Comparison of ENCODE assay signal across 8 cellular contexts in the genomic region with DNA sequence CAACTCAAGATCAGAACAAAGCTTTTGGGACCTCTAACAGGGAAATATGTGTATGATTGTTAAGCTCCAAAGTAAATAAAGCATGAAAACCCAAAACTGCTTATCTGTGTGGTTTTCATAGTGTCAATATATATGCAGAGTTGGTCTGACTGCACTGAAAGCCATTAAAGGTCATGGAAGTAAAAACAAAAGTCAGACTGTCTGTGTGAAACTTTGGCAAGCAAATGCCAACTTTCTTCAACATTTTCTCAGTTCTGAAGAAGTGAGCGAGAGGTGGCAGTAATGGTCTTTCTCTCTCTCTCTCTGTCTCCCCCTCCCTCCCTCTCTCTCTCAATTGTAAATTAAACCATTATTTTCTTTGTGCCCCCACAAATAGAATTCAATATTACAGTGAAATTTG.
DNase-seq lines count a peak whose midpoint lies in the region; ATAC-seq and TF ChIP-seq lines count a peak whose summit lies in the region.

No MANE protein-coding gene starts in this region.

- no peaks in the 10 kb centered on the region for H3K9me3 ChIP-seq in Caco-2

- H3K4me1 ChIP-seq in Caco-2: no peaks in the 10 kb centered on the region

- peak; percentile 72 for ATAC-seq in GM21526 (IDR thresholded peaks at IDR 0.05; ENCODE audit: low FRiP score, unreplicated experiment)
- ATAC-seq in stimulated activated effector memory CD8-positive, alpha-beta T cell treated with anti-CD3 and anti-CD28 coated beads, Interleukin-12 subunit alpha, Interleukin-12 subunit beta, amount 100 ng/mL, for 72 hours: peak; percentile 90

- no peak overlapping the region for H3K27ac ChIP-seq in dorsolateral prefrontal cortex

- no peaks in the 10 kb centered on the region for H3K36me3 Mint-ChIP-seq in stimulated activated effector memory CD8-positive, alpha-beta T cell treated with anti-CD3 and anti-CD28 coated beads, Interleukin-12 subunit alpha, Interleukin-12 subunit beta, amount 100 ng/mL, for 72 hours
- H3K36me3 Mint-ChIP-seq in Caco-2 (ENCODE audit: insufficient read depth, unreplicated experiment): no peaks in the 10 kb centered on the region

- peak overlapping the region; percentile 82 for H3K27ac Mint-ChIP-seq in stimulated activated effector memory CD8-positive, alpha-beta T cell treated with anti-CD3 and anti-CD28 coated beads, Interleukin-12 subunit alpha, Interleukin-12 subunit beta, amount 100 ng/mL, for 72 hours
- H3K27ac Mint-ChIP-seq in Caco-2 (ENCODE audit: unreplicated experiment): no peak overlapping the region

- peaks cover 2% of the 10 kb centered on the region for H3K27me3 Mint-ChIP-seq in Caco-2 (ENCODE audit: insufficient read depth, unreplicated experiment)

- CTCF ChIA-PET in Caco-2 (lab: Charles Lee): no interaction called here

- peak; percentile 30 for TF ChIP-seq CTCF in GM12865 (IDR thresholded peaks at IDR 0.05; ENCODE audit: insufficient read depth, low read depth, low read length, missing control alignments)
- peak in 43 of 56 donors; percentile 4 to 67 (median 28) for TF ChIP-seq CTCF in dorsolateral prefrontal cortex (IDR thresholded peaks at IDR 0.05 in 54 of 56, conservative IDR thresholded peaks at IDR 0.05 in 2 of 56; ENCODE audit: low read depth in 1 of 56, partially characterized antibody in 56 of 56)
- no peak for TF ChIP-seq CTCF in Caco-2 (IDR thresholded peaks at IDR 0.05; ENCODE audit: insufficient read depth in 1 of 2, low read depth in 1 of 2, low read length in 1 of 2, severe bottlenecking in 1 of 2, unreplicated experiment in 1 of 2)

- no TSS peak for BruUV-seq in Caco-2 (replicated peaks; lab: Mats Ljungman, UMichigan)

- no peaks in the 10 kb centered on the region for H3K9me3 Mint-ChIP-seq in stimulated activated effector memory CD8-positive, alpha-beta T cell treated with anti-CD3 and anti-CD28 coated beads, Interleukin-12 subunit alpha, Interleukin-12 subunit beta, amount 100 ng/mL, for 72 hours
- no peaks in the 10 kb centered on the region for H3K9me3 Mint-ChIP-seq in Caco-2 (ENCODE audit: unreplicated experiment)

- H3K4me3 ChIP-seq in GM12865 (ENCODE audit: low read depth, low read length) (no peak overlapping the region), dorsolateral prefrontal cortex (peak overlapping the region in 1 of 59 donors; percentile 12), Caco-2 (ENCODE audit: low read depth, low read length) (no peak overlapping the region)

- intact Hi-C loops in dorsolateral prefrontal cortex (cut with DNase I): loop anchor here (5.0 kb wide), 1 partner anchor 101 kb away; a partner anchor contains a TSS
- intact Hi-C loops in Caco-2 (cut with micrococcal nuclease; ENCODE audit: unreplicated experiment): loop anchor here (2.0 to 5.0 kb wide), 2 partner anchors 101 to 152 kb away; a partner anchor contains a TSS

- no peaks in the 10 kb centered on the region for H3K36me3 ChIP-seq in Caco-2 (ENCODE audit: control insufficient read depth, insufficient read depth, low read length)

- DNase-seq in GM12865 (ENCODE audit: low read depth) (peak; percentile 76), Kasumi-1 (lab: John Stamatoyannopoulos, UW) (peak; percentile 13), dorsolateral prefrontal cortex (no peak), Caco-2 (no peak), NCI-H2196 (lab: John Stamatoyannopoulos, UW; ENCODE audit: unreplicated experiment) (no peak)
- DNase-seq in stimulated activated effector memory CD8-positive, alpha-beta T cell treated with anti-CD3 and anti-CD28 coated beads, Interleukin-12 subunit alpha, Interleukin-12 subunit beta, amount 100 ng/mL, for 72 hours (ENCODE audit: low spot score in 2 of 2): no peak
- no peak for DNase-seq in stimulated activated CD4-positive, alpha-beta T cell treated with anti-CD3 and anti-CD28 coated beads, Interleukin-1b, Interleukin-23, amount 100 ng/mL, for 48 hours

- H3K27me3 ChIP-seq in dorsolateral prefrontal cortex (peaks cover 0 to 3% (median 0%) of the 10 kb centered on the region in 45 donors), Caco-2 (replicated peaks; ENCODE audit: control insufficient read depth, insufficient read depth, low read length) (no peaks in the 10 kb centered on the region)

- POLR2A ChIA-PET in Caco-2 (lab: Charles Lee): no interaction called here

- peaks cover 48% of the 10 kb centered on the region for H3K4me1 Mint-ChIP-seq in stimulated activated effector memory CD8-positive, alpha-beta T cell treated with anti-CD3 and anti-CD28 coated beads, Interleukin-12 subunit alpha, Interleukin-12 subunit beta, amount 100 ng/mL, for 72 hours
- H3K4me1 Mint-ChIP-seq in Caco-2 (ENCODE audit: low read depth, unreplicated experiment): peaks cover 6% of the 10 kb centered on the region

- peak overlapping the region; percentile 47 for H3K4me3 Mint-ChIP-seq in stimulated activated effector memory CD8-positive, alpha-beta T cell treated with anti-CD3 and anti-CD28 coated beads, Interleukin-12 subunit alpha, Interleukin-12 subunit beta, amount 100 ng/mL, for 72 hours
- no peak overlapping the region for H3K4me3 Mint-ChIP-seq in Caco-2 (ENCODE audit: unreplicated experiment)

Comparison
In these comparisons a context has a peak if more than half of its experiments do, and no peak if none do; other contexts are left out.
1. DNase-seq: peak in GM12865 (single experiment) and Kasumi-1 (2 of 2); none in dorsolateral prefrontal cortex (0 of 10), stimulated activated effector memory CD8-positive, alpha-beta T cell treated with anti-CD3 and anti-CD28 coated beads, Interleukin-12 subunit alpha, Interleukin-12 subunit beta, amount 100 ng/mL, for 72 hours (0 of 2), Caco-2 (0 of 2), stimulated activated CD4-positive, alpha-beta T cell treated with anti-CD3 and anti-CD28 coated beads, Interleukin-1b, Interleukin-23, amount 100 ng/mL, for 48 hours (single experiment) and NCI-H2196 (single experiment).
2. CTCF ChIP-seq: peak in GM12865 (single experiment) and dorsolateral prefrontal cortex (43 of 56); none in Caco-2 (0 of 2).